Comparison of ENCODE assay signal across 7 cellular contexts in genomic region chr13:51591938-51592337, GRCh38. TPM values are rescaled to one million over a fixed set of nuclear protein-coding genes. Genes with fewer than 3 reads are reported as not detected.
DNase-seq lines count a peak whose midpoint lies in the region; ATAC-seq and TF ChIP-seq lines count a peak whose summit lies in the region.
"Not testable (repeated sequence)": the region's sequence is repeated elsewhere in the genome, so short reads cannot be mapped to it uniquely, and the experiment has no call there.

No MANE protein-coding gene starts in this region.

- H2AFZ ChIP-seq in H9 (ENCODE audit: low read length); fibroblast of lung (ENCODE audit: low read length): not testable (repeated sequence)

- intact Hi-C loops in body of pancreas (cut with DNase I), result loop anchor here (10.0 kb wide), 1 partner anchor 53 kb away; no protein-coding TSS in a partner anchor
- intact Hi-C loops in spleen (cut with DNase I; ENCODE audit: low total_unique reads), result not testable (repeated sequence)

- H3K79me2 ChIP-seq in H9 (ENCODE audit: insufficient read depth, low read length) (peaks cover 37% of the 10 kb centered on the region), fibroblast of lung (ENCODE audit: control insufficient read depth, insufficient read depth, low read length) (peaks cover 74% of the 10 kb centered on the region)

- not testable (repeated sequence) for TF ChIP-seq POLR2A in body of pancreas (IDR thresholded peaks at IDR 0.05); spleen (IDR thresholded peaks at IDR 0.05)

- H2BK5ac ChIP-seq in H9 (ENCODE audit: insufficient read length, low read length), result not testable (repeated sequence)

- not testable (repeated sequence) for H2BK20ac ChIP-seq in H9 (ENCODE audit: low read depth, low read length, poor library complexity, severe bottlenecking)

- not testable (repeated sequence) for H3K14ac ChIP-seq in H9 (ENCODE audit: insufficient read depth, low read length)

- H4K5ac ChIP-seq in H9 (ENCODE audit: insufficient read length, low read depth, low read length), result not testable (repeated sequence)

- peak overlapping the region in 1 of 2 experiments; percentile 40; a peak in 1 of 5 replicates for H3K4me3 Mint-ChIP-seq in H9
- peak overlapping the region; percentile 40 for H3K4me3 Mint-ChIP-seq in osteocyte (ENCODE audit: unreplicated experiment)

- H3K27me3 ChIP-seq in H9 (ENCODE audit: insufficient read depth, low read length); body of pancreas; fibroblast of lung (ENCODE audit: control insufficient read depth, insufficient read depth, low read length); liver (ENCODE audit: control insufficient read depth in 4 of 4, insufficient read depth in 4 of 4, low read length in 3 of 4); spleen (replicated peaks in 1 of 7): not testable (repeated sequence)

- WGBS in H9 (ENCODE audit: extremely low coverage, insufficient read length, low lambda C conversion rate), result no CpG with 5 or more reads among the region's 1 CpG
- WGBS in body of pancreas, 2 donors, result 54 to 71% methylated on average over 1 of the region's 1 CpG
- whole genome bisulfite sequencing in liver, result 98% methylated on average over 1 of the region's 1 CpG
- WGBS in spleen, 5 donors, result 87 to 100% (median 96%) methylated on average over 1 of the region's 1 CpG

- not testable (repeated sequence) for H2BK120ac ChIP-seq in H9 (ENCODE audit: low read depth, low read length, poor library complexity, severe bottlenecking)

- H3K27ac Mint-ChIP-seq in H9 (peak overlapping the region in 2 of 3 experiments; percentile 46 to 71; a peak in 3 of 7 replicates), osteocyte (ENCODE audit: unreplicated experiment) (peak overlapping the region; percentile 88)

- H3K4me1 Mint-ChIP-seq in H9 (peaks cover 75 to 79% of the 10 kb centered on the region in 2 experiments), osteocyte (ENCODE audit: unreplicated experiment) (peaks cover 68% of the 10 kb centered on the region)

- not testable (repeated sequence) for H3K9ac ChIP-seq in H9 (ENCODE audit: extremely low read depth, insufficient read length, low read length); fibroblast of lung (ENCODE audit: insufficient read depth, low read length); liver (ENCODE audit: low read depth in 1 of 2, low read length in 2 of 2)

- H3K27me3 Mint-ChIP-seq in H9 (ENCODE audit: low read depth); osteocyte (ENCODE audit: unreplicated experiment): not testable (repeated sequence)

- H2AK5ac ChIP-seq in H9 (ENCODE audit: insufficient read length, low read length), result not testable (repeated sequence)

- not testable (repeated sequence) for H3K56ac ChIP-seq in H9 (ENCODE audit: insufficient read length, low read depth, low read length)

- not testable (repeated sequence) for TF ChIP-seq CTCF in H9 (conservative IDR thresholded peaks at IDR 0.05); RWPE1 (conservative IDR thresholded peaks at IDR 0.05; ENCODE audit: low read depth); body of pancreas (IDR thresholded peaks at IDR 0.05); fibroblast of lung (conservative IDR thresholded peaks at IDR 0.05 in 1 of 2, IDR thresholded peaks at IDR 0.05 in 1 of 2; ENCODE audit: low read depth in 1 of 2, low read length in 2 of 2); liver (IDR thresholded peaks at IDR 0.05; ENCODE audit: low read depth, low read length, missing input control); osteocyte (IDR thresholded peaks at IDR 0.05); spleen (IDR thresholded peaks at IDR 0.05 in 8 of 11, conservative IDR thresholded peaks at IDR 0.05 in 3 of 11)

- H3K9me3 ChIP-seq in H9 (ENCODE audit: control insufficient read depth, low read depth, low read length); body of pancreas; fibroblast of lung (ENCODE audit: control insufficient read depth, insufficient read depth, low read depth, low read length); liver (ENCODE audit: control insufficient read depth in 4 of 4, low read length in 3 of 4); spleen: not testable (repeated sequence)

- H3K23ac ChIP-seq in H9 (ENCODE audit: insufficient read length, low read depth, low read length), result not testable (repeated sequence)

- not testable (repeated sequence) for H4K20me1 ChIP-seq in H9 (ENCODE audit: control insufficient read depth, insufficient read depth, insufficient read length); fibroblast of lung (ENCODE audit: control insufficient read depth, extremely low read depth, insufficient read depth, low read length)

- H3K79me1 ChIP-seq in H9 (ENCODE audit: insufficient read depth, low read depth, low read length, poor library complexity, severe bottlenecking), result not testable (repeated sequence)

- H3T11ph ChIP-seq in H9 (ENCODE audit: low read length), result not testable (repeated sequence)

- H3K4me2 ChIP-seq in H9 (ENCODE audit: insufficient read depth, insufficient read length, low read length), result not testable (repeated sequence)
- peak overlapping the region; percentile 68 for H3K4me2 ChIP-seq in fibroblast of lung (ENCODE audit: extremely low read depth, insufficient read depth, low read length)

- H3K36me3 ChIP-seq in body of pancreas (replicated peaks in 1 of 2; ENCODE audit: insufficient read depth in 1 of 2, low read depth in 2 of 2); fibroblast of lung (ENCODE audit: control insufficient read depth, insufficient read depth, low read length); liver (ENCODE audit: control insufficient read depth in 4 of 4, insufficient read depth in 3 of 4, low read depth in 1 of 4, low read length in 3 of 4); spleen: not testable (repeated sequence)

- H3K23me2 ChIP-seq in H9 (ENCODE audit: insufficient read length, low read depth, low read length, poor library complexity, severe bottlenecking), result not testable (repeated sequence)

- TF ChIP-seq RAD21 in liver (IDR thresholded peaks at IDR 0.05), result not testable (repeated sequence)

- not testable (repeated sequence) for H2BK15ac ChIP-seq in H9 (ENCODE audit: low read depth, low read length)

- H3K4me1 ChIP-seq in H9 (ENCODE audit: insufficient read depth, low read length) (peaks cover 22% of the 10 kb centered on the region), body of pancreas (peaks cover 95% of the 10 kb centered on the region), fibroblast of lung (ENCODE audit: control insufficient read depth, extremely low read depth, insufficient read depth, low read length) (peaks cover 20% of the 10 kb centered on the region), liver (ENCODE audit: control insufficient read depth in 4 of 4, insufficient read depth in 4 of 4, low read length in 3 of 4) (peaks cover 2 to 12% (median 6%) of the 10 kb centered on the region in 4 donors), spleen (peaks cover 22 to 92% (median 49%) of the 10 kb centered on the region in 6 donors)

- not testable (repeated sequence) for H3K4me3 ChIP-seq in body of pancreas; fibroblast of lung (replicated peaks in 1 of 4; ENCODE audit: control extremely low read depth in 1 of 4, insufficient read depth in 1 of 4, low read depth in 3 of 4, low read length in 4 of 4); liver (ENCODE audit: low read depth in 1 of 3, low read length in 3 of 3); spleen

- not testable (repeated sequence) for H3K18ac ChIP-seq in H9 (ENCODE audit: insufficient read length, low read depth, low read length)

- not testable (repeated sequence) for H2BK12ac ChIP-seq in H9 (ENCODE audit: insufficient read length, low read depth, low read length)

- H3K4ac ChIP-seq in H9 (ENCODE audit: low read depth, low read length), result not testable (repeated sequence)

- CTCF ChIA-PET in RWPE1 (lab: Yijun Ruan, JAX), result not testable (repeated sequence)

- not testable (repeated sequence) for H4K91ac ChIP-seq in H9 (ENCODE audit: insufficient read length, low read depth, low read length)

- H4K8ac ChIP-seq in H9 (replicated peaks; ENCODE audit: insufficient read length, low read depth, low read length), result not testable (repeated sequence)

- POLR2A ChIA-PET in RWPE1 (lab: Yijun Ruan, JAX; ENCODE audit: low non-redundant PET), result not testable (repeated sequence)

- not testable (repeated sequence) for DNase-seq in H9; RWPE1 (ENCODE audit: low spot score); body of pancreas; fibroblast of lung (ENCODE audit: low read depth in 2 of 2); osteocyte (ENCODE audit: extremely low spot score, unreplicated experiment); spleen

- H3K9me3 Mint-ChIP-seq in H9; osteocyte (ENCODE audit: unreplicated experiment): not testable (repeated sequence)

- not testable (repeated sequence) for H3K36me3 Mint-ChIP-seq in H9 (ENCODE audit: insufficient read depth in 1 of 3, low read depth in 3 of 3); osteocyte (ENCODE audit: unreplicated experiment)

- not testable (repeated sequence) for ATAC-seq in body of pancreas

- not testable (repeated sequence) for H3K27ac ChIP-seq in H9 (ENCODE audit: insufficient read length, low read depth, low read length)
- peak overlapping the region; percentile 75 for H3K27ac ChIP-seq in RWPE1
- peak overlapping the region; percentile 68 to 83 (median 75) for H3K27ac ChIP-seq in body of pancreas
- H3K27ac ChIP-seq in fibroblast of lung (ENCODE audit: insufficient read depth, low read length), result peak overlapping the region; percentile 76
- H3K27ac ChIP-seq in liver (ENCODE audit: low read depth in 1 of 2, low read length in 2 of 2), result peak overlapping the region; percentile 37 to 52
- H3K27ac ChIP-seq in spleen, result peak overlapping the region; percentile 3 to 62 (median 40)

RNA-seq across cellular contexts. Expression of gene WDFY2, which starts 7.7 kb away (rescaled TPM):
- total RNA-seq in H9 (2021) (22.7 and 26.4 TPM in 2 replicates), body of pancreas (10 to 100 TPM; 25.7 to 31.9 TPM), fibroblast of lung (5.9 and 9.2 TPM in 2 replicates), liver (10 to 100 TPM in 1 of 2 donors, 1 to 10 TPM in 1; 5.1 to 10.5 TPM), osteocyte (18.6 and 20.7 TPM in 2 replicates), spleen (10 to 100 TPM; 18.5 to 32.2 (median 25.5) TPM)
- polyA plus RNA-seq in fibroblast of lung (4.9 and 5.0 TPM in 2 replicates), liver (1 to 10 TPM; 3.4 to 6.4 TPM), spleen (1 to 10 TPM; 3.0 to 4.6 (median 4.5) TPM)
- 4.4 and 4.5 TPM in 2 replicates for polyA plus RNA-seq in fibroblast of lung (2012)
- 8.3 and 10.2 TPM in 2 replicates for polyA minus RNA-seq in fibroblast of lung (ENCODE audit: low replicate concordance)
